20 cellular contexts compared by ENCODE assay signal in genomic region chr7:40658731-40659130, GRCh38.
DNase-seq lines count a peak whose midpoint lies in the region; ATAC-seq, FAIRE-seq and TF ChIP-seq lines count a peak whose summit lies in the region.
"Had no signal": no experiment of that assay in that cellular context is flagged by ENCODE, and none has a peak within 500 bp of the region (broad histone marks: within the 10 kb centered on the region; RNA-seq: fewer than 3 reads in every experiment).

No MANE protein-coding gene starts in this region.

- no peaks in the 10 kb centered on the region for H3K9me3 ChIP-seq in left ventricle myocardium inferior (replicated peaks)
- no peaks in the 10 kb centered on the region for H3K9me3 ChIP-seq in astrocyte (ENCODE audit: insufficient read depth, low read depth, low read length)
- no peaks in the 10 kb centered on the region for H3K9me3 ChIP-seq in aorta (ENCODE audit: control insufficient read depth, low read length)

- H3K79me2 ChIP-seq in astrocyte (ENCODE audit: insufficient read depth, low read length): no peaks in the 10 kb centered on the region

- H3K4me3 ChIP-seq in left ventricle myocardium inferior (no peak overlapping the region), astrocyte (ENCODE audit: insufficient read depth, low read depth, low read length) (no peak overlapping the region), aorta (ENCODE audit: low read length in 2 of 2) (no peak overlapping the region)

- WGBS in aorta, 2 donors: 15 to 17% methylated on average over 2 of the region's 2 CpGs

- no peaks in the 10 kb centered on the region for H4K20me1 ChIP-seq in astrocyte (ENCODE audit: insufficient read depth, low read length)

- H3K9ac ChIP-seq in astrocyte (ENCODE audit: low read length): no peak overlapping the region

- H2AFZ ChIP-seq in astrocyte (ENCODE audit: low read depth, low read length): no peak overlapping the region

- H3K27me3 ChIP-seq in left ventricle myocardium inferior (ENCODE audit: low read depth) (no peaks in the 10 kb centered on the region), astrocyte (ENCODE audit: insufficient read depth, low read length) (no peaks in the 10 kb centered on the region), aorta (ENCODE audit: control insufficient read depth in 1 of 2, insufficient read depth in 2 of 2, low read length in 1 of 2) (no peaks in the 10 kb centered on the region)

- H3K27ac ChIP-seq in left ventricle myocardium inferior (replicated peaks) (no peak overlapping the region), astrocyte (ENCODE audit: low read depth, low read length) (no peak overlapping the region), aorta (ENCODE audit: low read depth in 1 of 2, low read length in 2 of 2) (peak overlapping the region; percentile 26 to 57)
- H3K27ac ChIP-seq: HL-60, VCaP had no signal

- POLR2A ChIA-PET in activated CD8-positive, alpha-beta T cell treated with anti-CD3 and anti-CD28 coated beads for 36 hours (lab: Charles Lee): no interaction called here

- H3K4me1 ChIP-seq in left ventricle myocardium inferior (peaks cover 13% of the 10 kb centered on the region), astrocyte (ENCODE audit: insufficient read depth, low read length) (no peaks in the 10 kb centered on the region), aorta (ENCODE audit: control insufficient read depth in 1 of 2, insufficient read depth in 2 of 2, low read length in 2 of 2) (peaks cover 9 to 10% of the 10 kb centered on the region in 2 donors)

- H3K4me1 Mint-ChIP-seq in astrocyte (ENCODE audit: low read depth, unreplicated experiment): peaks cover 22% of the 10 kb centered on the region
- H3K4me1 Mint-ChIP-seq in activated CD8-positive, alpha-beta T cell treated with anti-CD3 and anti-CD28 coated beads for 36 hours (ENCODE audit: low read depth): no peaks in the 10 kb centered on the region
- H3K4me1 Mint-ChIP-seq: activated CD4-positive, alpha-beta memory T cell treated with anti-CD3 and anti-CD28 coated beads, Interleukin-2, amount 10 ng/mL, durations not matched to agents 7 days and 5 days had no signal

- CTCF ChIA-PET in activated CD8-positive, alpha-beta T cell treated with anti-CD3 and anti-CD28 coated beads for 36 hours (lab: Charles Lee): no interaction called here

- intact Hi-C loops in Right ventricle myocardium inferior (cut with DNase I): no loop called here
- intact Hi-C loops in left ventricle myocardium inferior (cut with micrococcal nuclease): no loop called here
- intact Hi-C loops in aorta (cut with DNase I): no loop called here
- intact Hi-C loops in activated CD8-positive, alpha-beta T cell treated with anti-CD3 and anti-CD28 coated beads for 36 hours (cut with micrococcal nuclease): no loop called here

- no peaks in the 10 kb centered on the region for H3K36me3 ChIP-seq in left ventricle myocardium inferior
- no peaks in the 10 kb centered on the region for H3K36me3 ChIP-seq in astrocyte (ENCODE audit: insufficient read depth, low read length)
- H3K36me3 ChIP-seq in aorta (ENCODE audit: control insufficient read depth in 1 of 2, insufficient read depth in 2 of 2, low read length in 1 of 2): no peaks in the 10 kb centered on the region

- TF ChIP-seq CTCF in left ventricle myocardium inferior (IDR thresholded peaks at IDR 0.05; ENCODE audit: borderline replicate concordance) (no peak), astrocyte (IDR thresholded peaks at IDR 0.05; ENCODE audit: insufficient read depth, low read depth, low read length) (no peak)
- TF ChIP-seq CTCF in activated CD8-positive, alpha-beta T cell treated with anti-CD3 and anti-CD28 coated beads for 36 hours (IDR thresholded peaks at IDR 0.05): no peak

- no peaks in the 10 kb centered on the region for H3K27me3 Mint-ChIP-seq in astrocyte (ENCODE audit: low read depth, unreplicated experiment)
- no peaks in the 10 kb centered on the region for H3K27me3 Mint-ChIP-seq in activated CD8-positive, alpha-beta T cell treated with anti-CD3 and anti-CD28 coated beads for 36 hours
- H3K27me3 Mint-ChIP-seq: activated CD4-positive, alpha-beta memory T cell treated with anti-CD3 and anti-CD28 coated beads, Interleukin-2, amount 10 ng/mL, durations not matched to agents 7 days and 5 days had no signal

- H3K9me3 Mint-ChIP-seq in astrocyte (ENCODE audit: unreplicated experiment): peaks cover 3% of the 10 kb centered on the region
- H3K9me3 Mint-ChIP-seq in activated CD8-positive, alpha-beta T cell treated with anti-CD3 and anti-CD28 coated beads for 36 hours: no peaks in the 10 kb centered on the region
- H3K9me3 Mint-ChIP-seq: CD8-positive, alpha-beta T cell had no signal

- no peak for DNase-seq in Right ventricle myocardium inferior (ENCODE audit: missing footprints)
- DNase-seq in left ventricle myocardium inferior: no peak
- DNase-seq in astrocyte (ENCODE audit: low read depth): peak; percentile 33
- peak; percentile 22 for DNase-seq in hepatic stellate cell (ENCODE audit: low spot score)
- peak in 1 of 2 donors; percentile 53 for DNase-seq in aorta
- no peak for DNase-seq in activated CD8-positive, alpha-beta T cell treated with anti-CD3 and anti-CD28 coated beads for 36 hours
- no peak for DNase-seq in COR-L47 (lab: John Stamatoyannopoulos, UW)
- DNase-seq: activated CD4-positive, alpha-beta memory T cell treated with anti-CD3 and anti-CD28 coated beads, Interleukin-2, amount 10 ng/mL, durations not matched to agents 7 days and 5 days; CD8-positive, alpha-beta T cell; KG1; NCI-H1105 treated with DMSO at 0.1 percent for 48 hours; NCI-H82; occipital lobe; trophoblast cell had no signal

- H3K27ac Mint-ChIP-seq in astrocyte (ENCODE audit: unreplicated experiment): peak overlapping the region; percentile 16
- no peak overlapping the region for H3K27ac Mint-ChIP-seq in activated CD8-positive, alpha-beta T cell treated with anti-CD3 and anti-CD28 coated beads for 36 hours
- H3K27ac Mint-ChIP-seq: activated CD4-positive, alpha-beta memory T cell treated with anti-CD3 and anti-CD28 coated beads, Interleukin-2, amount 10 ng/mL, durations not matched to agents 7 days and 5 days; CD8-positive, alpha-beta T cell had no signal

- ATAC-seq in Right ventricle myocardium inferior (peak; percentile 58), aorta (ENCODE audit: low FRiP score) (peak; percentile 58), HG02840 (IDR thresholded peaks at IDR 0.05; ENCODE audit: low FRiP score, unreplicated experiment) (no peak)
- ATAC-seq in activated CD8-positive, alpha-beta T cell treated with anti-CD3 and anti-CD28 coated beads for 36 hours: no peak
- ATAC-seq: CD8-positive, alpha-beta T cell had no signal

- no peak for FAIRE-seq in astrocyte (lab: Jason Lieb, UNC)
- FAIRE-seq: endothelial cell of umbilical vein, H1, RCC 7860 had no signal

- no peak overlapping the region for H3K4me3 Mint-ChIP-seq in astrocyte (ENCODE audit: unreplicated experiment)
- no peak overlapping the region for H3K4me3 Mint-ChIP-seq in activated CD8-positive, alpha-beta T cell treated with anti-CD3 and anti-CD28 coated beads for 36 hours
- H3K4me3 Mint-ChIP-seq: activated CD4-positive, alpha-beta memory T cell treated with anti-CD3 and anti-CD28 coated beads, Interleukin-2, amount 10 ng/mL, durations not matched to agents 7 days and 5 days; CD8-positive, alpha-beta T cell had no signal

- no peaks in the 10 kb centered on the region for H3K36me3 Mint-ChIP-seq in astrocyte (ENCODE audit: low read depth, unreplicated experiment)
- H3K36me3 Mint-ChIP-seq in activated CD8-positive, alpha-beta T cell treated with anti-CD3 and anti-CD28 coated beads for 36 hours (ENCODE audit: low read depth): no peaks in the 10 kb centered on the region
- H3K36me3 Mint-ChIP-seq: CD8-positive, alpha-beta T cell had no signal

- no peak overlapping the region for H3K4me2 ChIP-seq in astrocyte (ENCODE audit: low read length)

Comparison
In these comparisons a context has a peak if more than half of its experiments do, and no peak if none do; other contexts are left out.
1. ATAC-seq: peak in Right ventricle myocardium inferior (single experiment) and aorta (single experiment); none in activated CD8-positive, alpha-beta T cell treated with anti-CD3 and anti-CD28 coated beads for 36 hours (single experiment) and HG02840 (single experiment).
2. DNase-seq: peak in astrocyte (single experiment) and hepatic stellate cell (single experiment); none in Right ventricle myocardium inferior (single experiment), left ventricle myocardium inferior (single experiment), activated CD8-positive, alpha-beta T cell treated with anti-CD3 and anti-CD28 coated beads for 36 hours (single experiment) and COR-L47 (single experiment).
3. H3K27ac ChIP-seq: peak in aorta (2 of 2); none in left ventricle myocardium inferior (single experiment) and astrocyte (single experiment).